ENCODE assay signal across 8 cellular contexts in genomic region chr14:29805415-29806123, GRCh38.
DNase-seq lines count a peak whose midpoint lies in the region; ATAC-seq, FAIRE-seq and TF ChIP-seq lines count a peak whose summit lies in the region.

No MANE protein-coding gene starts in this region.

- H3K4me3 ChIP-seq in AG04449 (ENCODE audit: low read depth, low read length) (no peak overlapping the region), kidney (ENCODE audit: low read length in 2 of 2) (no peak overlapping the region), dorsolateral prefrontal cortex (no peak overlapping the region)

- H3K27me3 ChIP-seq in dorsolateral prefrontal cortex: no peaks in the 10 kb centered on the region

- intact Hi-C loops in kidney (cut with DNase I) (no loop called here), dorsolateral prefrontal cortex (cut with DNase I) (loop anchor here in 1 of 2 donors (10.0 kb wide), 2 partner anchors 119 to 199 kb away; partner anchors contain the start of gene PRKD1), left colon (cut with DNase I, micrococcal nuclease) (no loop called here), CD14-positive monocyte (cut with micrococcal nuclease) (no loop called here)

- POLR2A ChIA-PET in AG04449 (lab: Yijun Ruan, JAX): no interaction called here

- no peaks in the 10 kb centered on the region for H3K36me3 Mint-ChIP-seq in CD14-positive monocyte

- FAIRE-seq in kidney (lab: Jason Lieb, UNC): no peak

- H3K27ac ChIP-seq in kidney (ENCODE audit: low read depth in 2 of 2, low read length in 2 of 2) (no peak overlapping the region), dorsolateral prefrontal cortex (no peak overlapping the region)

- H3K27ac Mint-ChIP-seq in CD14-positive monocyte: no peak overlapping the region

- H3K4me3 Mint-ChIP-seq in CD14-positive monocyte: no peak overlapping the region

- CTCF ChIA-PET in AG04449 (lab: Yijun Ruan, JAX): interaction anchor here (1.3 kb wide), 1 partner anchor 10 kb away, joined by 3 read pairs; no protein-coding TSS in a partner anchor

- DNase-seq in AG04449 (ENCODE audit: low read depth, low spot score) (peak; percentile 71), HT1080 (ENCODE audit: low read depth) (peak; percentile 79), amniotic epithelial cell (ENCODE audit: low read depth) (peak; percentile 98), kidney (peak; percentile 68), dorsolateral prefrontal cortex (no peak), left colon (no peak), CD14-positive monocyte (ENCODE audit: low spot score) (no peak)

- ATAC-seq in left colon (no peak), GM18907 (IDR thresholded peaks at IDR 0.05; ENCODE audit: unreplicated experiment) (no peak)

- H3K36me3 ChIP-seq in kidney (ENCODE audit: control insufficient read depth in 1 of 2, insufficient read depth in 2 of 2, low read length in 2 of 2): no peaks in the 10 kb centered on the region

- H3K27me3 Mint-ChIP-seq in CD14-positive monocyte (ENCODE audit: low read depth in 3 of 3): peaks cover 0 to 1% (median 0%) of the 10 kb centered on the region in 3 donors

- no peak for TF ChIP-seq CTCF in AG04449 (IDR thresholded peaks at IDR 0.05; ENCODE audit: insufficient read depth, low read length, missing control alignments)
- TF ChIP-seq CTCF in kidney (IDR thresholded peaks at IDR 0.05; ENCODE audit: borderline replicate concordance, extremely low read depth, insufficient read depth): no peak
- no peak for TF ChIP-seq CTCF in dorsolateral prefrontal cortex (IDR thresholded peaks at IDR 0.05 in 54 of 56, conservative IDR thresholded peaks at IDR 0.05 in 2 of 56; ENCODE audit: low read depth in 1 of 56, partially characterized antibody in 56 of 56)
- TF ChIP-seq CTCF in CD14-positive monocyte (IDR thresholded peaks at IDR 0.05): no peak

- H3K4me1 Mint-ChIP-seq in CD14-positive monocyte: no peaks in the 10 kb centered on the region

- H3K9me3 Mint-ChIP-seq in CD14-positive monocyte: peaks cover 0 to 11% (median 4%) of the 10 kb centered on the region in 7 donors

- H3K9ac ChIP-seq in kidney (ENCODE audit: low read length in 2 of 2): no peak overlapping the region

- H3K9me3 ChIP-seq in kidney (ENCODE audit: control insufficient read depth in 1 of 2, low read length in 2 of 2): no peaks in the 10 kb centered on the region

- H3K4me1 ChIP-seq in kidney (ENCODE audit: control insufficient read depth in 1 of 2, insufficient read depth in 1 of 2, low read depth in 1 of 2, low read length in 2 of 2): peaks cover 0 to 2% of the 10 kb centered on the region in 2 donors

Comparison
In these comparisons a context has a peak if more than half of its experiments do, and no peak if none do; other contexts are left out.
1. DNase-seq: peak in AG04449 (single experiment), HT1080 (single experiment), amniotic epithelial cell (single experiment) and kidney (single experiment); none in dorsolateral prefrontal cortex (0 of 10), left colon (0 of 2) and CD14-positive monocyte (single experiment).